8 cellular contexts compared by ENCODE assay signal in genomic region chr5:140639093-140639821, GRCh38. TPM values are rescaled to one million over a fixed set of nuclear protein-coding genes. Genes with fewer than 3 reads are reported as not detected.
DNase-seq lines count a peak whose midpoint lies in the region; ATAC-seq and TF ChIP-seq lines count a peak whose summit lies in the region.

Gene TMCO6 (plus strand): TSS chr5:140639451. CDS start chr5:140639528, 77 bp downstream.

- TF ChIP-seq CTCF in OCI-LY3 (IDR thresholded peaks at IDR 0.05; ENCODE audit: low read depth, low read length) (peak; percentile 42), epithelial cell of esophagus (IDR thresholded peaks at IDR 0.05; ENCODE audit: insufficient read depth, low read depth, low read length, missing control alignments) (peak; percentile 65), mucosa of descending colon (IDR thresholded peaks at IDR 0.05) (peak; percentile 62)

- H3K4me1 ChIP-seq in OCI-LY3 (ENCODE audit: low read length), result peaks cover 24% of the 10 kb centered on the region
- peaks cover 12% of the 10 kb centered on the region for H3K4me1 ChIP-seq in mucosa of descending colon (ENCODE audit: low read depth)

- intact Hi-C loops in mucosa of descending colon (cut with DNase I, micrococcal nuclease), result loop anchor here (10.0 kb wide), 2 partner anchors 74 to 94 kb away; partner anchors contain the start of genes APBB3 (in 1 of the 2), EIF4EBP3 (in 1 of the 2) and SLC35A4 (in 1 of the 2)

- peak within 1 kb of the TSS; percentile 92 for H3K9ac ChIP-seq in OCI-LY3 (ENCODE audit: low read length)

- peak; percentile 90 for ATAC-seq in GM21515 (IDR thresholded peaks at IDR 0.05; ENCODE audit: unreplicated experiment)
- peak; percentile 99 for ATAC-seq in mucosa of descending colon

- H3K4me2 ChIP-seq in OCI-LY3 (ENCODE audit: low read length), result peak within 1 kb of the TSS; percentile 97

- no peaks in the 10 kb centered on the region for H4K20me1 ChIP-seq in OCI-LY3 (ENCODE audit: insufficient read depth, low read length)

- peak within 1 kb of the TSS; percentile 52 for H3K27ac ChIP-seq in OCI-LY3 (ENCODE audit: low read length)

- DNase-seq in DMS 273 (lab: John Stamatoyannopoulos, UW; ENCODE audit: unreplicated experiment), result peak; percentile 98
- peak; percentile 89 for DNase-seq in HuH-7.5 (ENCODE audit: low spot score)
- peak; percentile 97 for DNase-seq in activated T-cell treated with anti-CD3 and anti-CD28 coated beads for 1 hour (ENCODE audit: low read depth)
- peak; percentile 95 for DNase-seq in epithelial cell of esophagus (ENCODE audit: low read depth)
- peak; percentile 99 for DNase-seq in mucosa of descending colon
- peak; percentile 97 for DNase-seq in stimulated activated CD8-positive, alpha-beta memory T cell treated with anti-CD3 and anti-CD28 coated beads, Interleukin-4, amount 100 ng/mL, for 24 hours (ENCODE audit: low read depth)

- H3K36me3 ChIP-seq in OCI-LY3 (replicated peaks; ENCODE audit: low read depth, low read length) (no peaks in the 10 kb centered on the region), mucosa of descending colon (ENCODE audit: low read depth) (no peaks in the 10 kb centered on the region)

- H3K9me3 ChIP-seq in OCI-LY3 (ENCODE audit: insufficient read depth, low read length), result no peaks in the 10 kb centered on the region
- H3K9me3 ChIP-seq in mucosa of descending colon, result no peaks in the 10 kb centered on the region

- peak within 1 kb of the TSS; percentile 96 for H3K4me3 ChIP-seq in OCI-LY3 (ENCODE audit: low read length)
- H3K4me3 ChIP-seq in epithelial cell of esophagus (ENCODE audit: low read length), result peak within 1 kb of the TSS; percentile 85
- H3K4me3 ChIP-seq in mucosa of descending colon, result peak within 1 kb of the TSS; percentile 59

- H3K27me3 ChIP-seq in OCI-LY3 (ENCODE audit: low read depth, low read length), result no peaks in the 10 kb centered on the region

- H3K79me2 ChIP-seq in OCI-LY3 (ENCODE audit: low read length), result peaks cover 9% of the 10 kb centered on the region

- H2AFZ ChIP-seq in OCI-LY3 (ENCODE audit: low read depth, low read length), result peak within 1 kb of the TSS; percentile 96

RNA-seq across cellular contexts. Expression of gene TMCO6, which starts in this region (rescaled TPM):
- total RNA-seq in mucosa of descending colon, result 10 to 100 TPM; 13.6 to 21.7 (median 16.8) TPM

Comparison
In these comparisons a context has a peak if more than half of its experiments do, and no peak if none do; other contexts are left out.
1. Peak in every context shown above with its lines: DNase-seq, ATAC-seq, H3K4me3 ChIP-seq and H3K27ac ChIP-seq.